25 cellular contexts compared by ENCODE assay signal in genomic region chr9:130394814-130395470, GRCh38.
"Had no signal": no experiment of that assay in that cellular context is flagged by ENCODE, and none has a peak within 500 bp of the region (broad histone marks: within the 10 kb centered on the region; RNA-seq: fewer than 3 reads in every experiment).

No MANE protein-coding gene starts in this region.

- FAIRE-seq: endometrium, islet of Langerhans, keratinocyte had no signal

- H3K4me3 ChIP-seq: colonic mucosa, esophagus squamous epithelium, gastrocnemius medialis, heart right ventricle, left lung, lower lobe of right lung, mucosa of descending colon had no signal

- H3K9me3 ChIP-seq: colonic mucosa, esophagus squamous epithelium, gastrocnemius medialis, heart right ventricle, left lung, lower lobe of right lung, mucosa of descending colon had no signal

- ATAC-seq: effector memory CD8-positive, alpha-beta T cell; esophagus mucosa; gastrocnemius medialis; heart right ventricle; left cardiac atrium; left lung; left ventricle myocardium superior; lower lobe of right lung; mucosa of descending colon had no signal

- H3K36me3 ChIP-seq: colonic mucosa, esophagus squamous epithelium, gastrocnemius medialis, left lung, lower lobe of right lung had no signal

- H3K4me1 ChIP-seq: colonic mucosa, esophagus squamous epithelium, gastrocnemius medialis, heart right ventricle, left lung, lower lobe of right lung had no signal

- H3K27me3 ChIP-seq: colonic mucosa, gastrocnemius medialis, heart right ventricle had no signal

- H3K27ac ChIP-seq: colonic mucosa, epithelial cell of prostate, esophagus squamous epithelium, gastrocnemius medialis, heart right ventricle, left lung, lower lobe of right lung had no signal

- DNase-seq: colonic mucosa; cortex of kidney; effector CD8-positive, alpha-beta T cell; effector memory CD8-positive, alpha-beta T cell; endodermal cell; erythroblast; esophagus squamous epithelium; foreskin fibroblast; foreskin melanocyte; gastrocnemius medialis; glutamatergic neuron; head of caudate nucleus; heart right ventricle; hippocampal formation; left cardiac atrium; left lung; left ventricle myocardium superior; lower lobe of right lung; mesenchymal stem cell; mucosa of descending colon had no signal
